Comparison of ENCODE assay signal across 8 cellular contexts in the genomic region with DNA sequence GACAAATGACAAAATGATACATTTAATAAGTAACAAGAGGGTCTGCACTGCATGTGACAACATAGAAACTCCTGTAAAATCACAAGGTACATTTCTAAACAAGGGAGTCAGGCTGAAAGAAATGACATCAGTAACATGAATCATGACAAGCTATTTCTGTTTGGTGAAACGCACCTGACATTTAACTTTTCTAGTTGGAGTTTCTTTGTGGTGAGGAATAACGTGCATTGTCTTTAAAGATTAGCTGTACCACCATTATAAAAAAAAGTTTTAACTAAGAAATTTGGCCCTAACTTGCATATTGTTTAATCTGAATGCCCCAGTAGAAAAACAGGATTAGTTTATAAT.
A peak's percentile ranks its signal among the peaks of the same experiment; 100 is the strongest.
DNase-seq lines count a peak whose midpoint lies in the region; ATAC-seq, FAIRE-seq and TF ChIP-seq lines count a peak whose summit lies in the region.

No MANE protein-coding gene starts in this region.

- intact Hi-C loops in A673 (cut with micrococcal nuclease; ENCODE audit: unreplicated experiment) = no loop called here

- WGBS in endodermal cell (ENCODE audit: insufficient coverage in 1 of 2, insufficient read length in 1 of 2), 2 experiments = 83% methylated on average over 2 of the region's 2 CpGs; no CpG with 5 or more reads in 1 of the 2 experiments

- FAIRE-seq in bronchial epithelial cell (lab: Jason Lieb, UNC) (no peak), GM12891 (lab: Jason Lieb, UNC) (no peak)

- BruUV-seq in A673 (replicated peaks; lab: Mats Ljungman, UMichigan) = no TSS peak

- no peaks in the 10 kb centered on the region for H3K27me3 Mint-ChIP-seq in CD8-positive, alpha-beta memory T cell
- H3K27me3 Mint-ChIP-seq in endodermal cell (ENCODE audit: insufficient read depth) = no peaks in the 10 kb centered on the region

- CTCF ChIA-PET in CD8-positive, alpha-beta memory T cell (lab: Charles Lee) = interaction anchor here (1.4 kb wide), 1 partner anchor 13 kb away, joined by 3 read pairs; no protein-coding TSS in a partner anchor
- CTCF ChIA-PET in A673 (lab: Charles Lee) = no interaction called here

- ATAC-seq in GM19467 (IDR thresholded peaks at IDR 0.05; ENCODE audit: unreplicated experiment) = peak; percentile 35
- peak; percentile 41 for ATAC-seq in HG03196 (IDR thresholded peaks at IDR 0.05; ENCODE audit: unreplicated experiment)

- TF ChIP-seq CTCF in bronchial epithelial cell (IDR thresholded peaks at IDR 0.05; ENCODE audit: insufficient read depth, low read length, severe bottlenecking) (no peak), endodermal cell (conservative IDR thresholded peaks at IDR 0.05) (no peak), A673 (conservative IDR thresholded peaks at IDR 0.05; ENCODE audit: low read depth, low read length) (no peak)

- peaks cover 3 to 51% (median 21%) of the 10 kb centered on the region in 3 donors for H3K36me3 Mint-ChIP-seq in CD8-positive, alpha-beta memory T cell
- H3K36me3 Mint-ChIP-seq in endodermal cell (ENCODE audit: low read depth) = peaks cover 11% of the 10 kb centered on the region

- POLR2A ChIA-PET in CD8-positive, alpha-beta memory T cell (lab: Charles Lee) = interaction anchor here (2.0 kb wide), 1 partner anchor 50 kb away, joined by 7 read pairs; no protein-coding TSS in a partner anchor
- POLR2A ChIA-PET in A673 (lab: Charles Lee; ENCODE audit: low non-redundant PET) = no interaction called here

- H3K4me1 Mint-ChIP-seq in CD8-positive, alpha-beta memory T cell = peaks cover 53 to 92% (median 75%) of the 10 kb centered on the region in 3 donors
- H3K4me1 Mint-ChIP-seq in endodermal cell = peaks cover 24% of the 10 kb centered on the region

- H3K27ac ChIP-seq in CD8-positive, alpha-beta memory T cell (ENCODE audit: low read depth, low read length) = peak overlapping the region; percentile 52
- H3K27ac ChIP-seq in endodermal cell (ENCODE audit: low read depth, low read length) (no peak overlapping the region), A673 (ENCODE audit: low read depth, low read length, poor library complexity, severe bottlenecking) (no peak overlapping the region)

- DNase-seq in CD8-positive, alpha-beta memory T cell = no peak
- DNase-seq in bronchial epithelial cell (ENCODE audit: low read depth) (peak; percentile 82), GM12891 (ENCODE audit: insufficient read length, low spot score) (no peak), endodermal cell (no peak), A673 (ENCODE audit: low spot score) (no peak)
- no peak for DNase-seq in stimulated activated CD4-positive, alpha-beta T cell treated with anti-CD3 and anti-CD28 coated beads, Interleukin-2, amount 100 ng/mL, for 24 hours

- H3K4me1 ChIP-seq in CD8-positive, alpha-beta memory T cell (ENCODE audit: insufficient read depth, low read length) = peaks cover 51% of the 10 kb centered on the region
- H3K4me1 ChIP-seq in endodermal cell (ENCODE audit: control insufficient read depth, insufficient read depth, low read length) = peaks cover 9% of the 10 kb centered on the region
- peaks cover 10% of the 10 kb centered on the region for H3K4me1 ChIP-seq in A673 (ENCODE audit: insufficient read depth, low read length, poor library complexity, severe bottlenecking)

- H3K4me3 Mint-ChIP-seq in CD8-positive, alpha-beta memory T cell = peak overlapping the region; percentile 13 to 87 (median 77)
- H3K4me3 Mint-ChIP-seq in endodermal cell = no peak overlapping the region

- H3K9ac ChIP-seq in endodermal cell (ENCODE audit: extremely low read depth, low read length, poor library complexity, severe bottlenecking) = no peak overlapping the region

- peak overlapping the region; percentile 84 to 97 (median 94) for H3K27ac Mint-ChIP-seq in CD8-positive, alpha-beta memory T cell
- H3K27ac Mint-ChIP-seq in endodermal cell = no peak overlapping the region

- no peaks in the 10 kb centered on the region for H3K27me3 ChIP-seq in CD8-positive, alpha-beta memory T cell (ENCODE audit: insufficient read depth, low read length, poor library complexity, severe bottlenecking)
- H3K27me3 ChIP-seq in bronchial epithelial cell (ENCODE audit: control insufficient read depth, insufficient read depth, low read length) = no peaks in the 10 kb centered on the region
- no peaks in the 10 kb centered on the region for H3K27me3 ChIP-seq in endodermal cell (ENCODE audit: control insufficient read depth, insufficient read depth, low read length, poor library complexity, severe bottlenecking)
- H3K27me3 ChIP-seq in A673 (replicated peaks; ENCODE audit: insufficient read depth, low read depth, low read length, poor library complexity) = no peaks in the 10 kb centered on the region

- no peaks in the 10 kb centered on the region for H3K9me3 ChIP-seq in CD8-positive, alpha-beta memory T cell (ENCODE audit: low read length)
- H3K9me3 ChIP-seq in endodermal cell (ENCODE audit: control insufficient read depth, low read length) (no peaks in the 10 kb centered on the region), A673 (ENCODE audit: low read depth, low read length, poor library complexity, severe bottlenecking) (no peaks in the 10 kb centered on the region)

- no peaks in the 10 kb centered on the region for H3K9me3 Mint-ChIP-seq in CD8-positive, alpha-beta memory T cell
- no peaks in the 10 kb centered on the region for H3K9me3 Mint-ChIP-seq in endodermal cell

- peaks cover 21% of the 10 kb centered on the region for H3K36me3 ChIP-seq in CD8-positive, alpha-beta memory T cell (ENCODE audit: insufficient read depth, low read length)
- peaks cover 3% of the 10 kb centered on the region for H3K36me3 ChIP-seq in bronchial epithelial cell (ENCODE audit: control insufficient read depth, insufficient read depth, low read length)
- H3K36me3 ChIP-seq in endodermal cell (ENCODE audit: control insufficient read depth, insufficient read depth, low read length) = no peaks in the 10 kb centered on the region
- H3K36me3 ChIP-seq in A673 (ENCODE audit: insufficient read depth, low read length, poor library complexity, severe bottlenecking) = no peaks in the 10 kb centered on the region

- peak overlapping the region; percentile 30 for H3K4me3 ChIP-seq in CD8-positive, alpha-beta memory T cell (ENCODE audit: low read length)
- H3K4me3 ChIP-seq in bronchial epithelial cell (ENCODE audit: low read depth, low read length) (no peak overlapping the region), endodermal cell (ENCODE audit: low read length) (no peak overlapping the region), A673 (ENCODE audit: low read depth, low read length, poor library complexity, severe bottlenecking) (no peak overlapping the region)

- no peak for TF ChIP-seq POLR2A in GM12891 (IDR thresholded peaks at IDR 0.05; ENCODE audit: low read depth, low read length)

TF ChIP-seq in GM12891, 5 proteins besides CTCF, POLR2A, EP300 and RAD21:
- TF ChIP-seq PAX5 (IDR thresholded peaks at IDR 0.05; ENCODE audit: insufficient read depth, low read length, severe bottlenecking) = no peak
- TF ChIP-seq POU2F2 (IDR thresholded peaks at IDR 0.05; ENCODE audit: low read depth, low read length) = no peak
- TF ChIP-seq SPI1 (IDR thresholded peaks at IDR 0.05; ENCODE audit: low read depth, low read length) = no peak
- no peak for TF ChIP-seq POLR2AphosphoS5 (IDR thresholded peaks at IDR 0.05; ENCODE audit: low read depth, low read length)
- TF ChIP-seq TAF1 (IDR thresholded peaks at IDR 0.05; ENCODE audit: low read depth, low read length) = no peak
